ENCODE assay signal across 19 cellular contexts in the genomic region with DNA sequence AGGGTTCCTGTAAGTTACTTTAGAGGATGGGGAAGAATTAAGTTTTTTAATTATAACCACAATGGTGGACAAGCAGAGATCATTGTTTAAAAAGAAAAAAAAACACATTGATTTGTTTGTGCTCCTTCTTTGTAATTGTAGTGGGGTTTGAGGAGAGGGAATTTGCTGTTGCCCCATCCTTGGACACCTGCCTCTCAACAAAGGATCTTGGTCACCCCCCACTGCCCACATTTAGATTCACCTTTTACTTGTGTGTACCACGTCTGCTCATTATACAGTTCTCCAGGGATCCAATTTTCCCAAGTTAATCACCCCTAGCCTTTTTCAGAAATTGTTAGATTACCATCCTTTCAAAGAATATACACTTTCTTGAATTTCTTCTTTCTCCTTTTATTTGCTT. TPM values are rescaled to one million over a fixed set of nuclear protein-coding genes. Genes with fewer than 3 reads are reported as not detected.
"Had no signal": no experiment of that assay in that cellular context is flagged by ENCODE, and none has a peak within 500 bp of the region (broad histone marks: within the 10 kb centered on the region; RNA-seq: fewer than 3 reads in every experiment).

No MANE protein-coding gene starts in this region.

- ATAC-seq: activated CD4-positive, alpha-beta T cell treated with anti-CD3 and anti-CD28 coated beads for 36 hours; gastroesophageal sphincter; heart right ventricle; stimulated activated effector memory CD8-positive, alpha-beta T cell treated with anti-CD3 and anti-CD28 coated beads, Interleukin-12 subunit alpha, Interleukin-12 subunit beta, amount 100 ng/mL, for 72 hours had no signal

- H3K27ac ChIP-seq: gastroesophageal sphincter, heart right ventricle, thyroid gland, WERI-Rb-1 had no signal

- H3K27me3 Mint-ChIP-seq: activated CD4-positive, alpha-beta memory T cell treated with anti-CD3 and anti-CD28 coated beads, Interleukin-2, amount 10 ng/mL, durations not matched to agents 7 days and 5 days; activated CD4-positive, alpha-beta T cell treated with anti-CD3 and anti-CD28 coated beads for 36 hours; activated naive CD4-positive, alpha-beta T cell treated with anti-CD3 and anti-CD28 coated beads, Interleukin-2, amount 10 ng/mL, durations not matched to agents 7 days and 5 days; activated T-cell treated with anti-CD3 and anti-CD28 coated beads, Interleukin-2, amount 50 U/mL, for 24 hours; naive B cell had no signal

- H3K4me1 Mint-ChIP-seq: activated CD4-positive, alpha-beta memory T cell treated with anti-CD3 and anti-CD28 coated beads, Interleukin-2, amount 10 ng/mL, durations not matched to agents 7 days and 5 days; activated CD4-positive, alpha-beta T cell treated with anti-CD3 and anti-CD28 coated beads for 36 hours; activated naive CD4-positive, alpha-beta T cell treated with anti-CD3 and anti-CD28 coated beads, Interleukin-2, amount 10 ng/mL, durations not matched to agents 7 days and 5 days; naive B cell; stimulated activated effector memory CD8-positive, alpha-beta T cell treated with anti-CD3 and anti-CD28 coated beads, Interleukin-12 subunit alpha, Interleukin-12 subunit beta, amount 100 ng/mL, for 72 hours had no signal

- H3K36me3 Mint-ChIP-seq: naive B cell had no signal

- FAIRE-seq: astrocyte, bronchial epithelial cell had no signal

- H3K4me3 Mint-ChIP-seq: activated CD4-positive, alpha-beta memory T cell treated with anti-CD3 and anti-CD28 coated beads, Interleukin-2, amount 10 ng/mL, durations not matched to agents 7 days and 5 days; activated CD4-positive, alpha-beta T cell treated with anti-CD3 and anti-CD28 coated beads for 36 hours; activated naive CD4-positive, alpha-beta T cell treated with anti-CD3 and anti-CD28 coated beads, Interleukin-2, amount 10 ng/mL, durations not matched to agents 7 days and 5 days; activated T-cell treated with anti-CD3 and anti-CD28 coated beads, Interleukin-2, amount 50 U/mL, for 24 hours; naive B cell; stimulated activated effector memory CD8-positive, alpha-beta T cell treated with anti-CD3 and anti-CD28 coated beads, Interleukin-12 subunit alpha, Interleukin-12 subunit beta, amount 100 ng/mL, for 72 hours had no signal

- H3K27ac Mint-ChIP-seq: activated CD4-positive, alpha-beta memory T cell treated with anti-CD3 and anti-CD28 coated beads, Interleukin-2, amount 10 ng/mL, durations not matched to agents 7 days and 5 days; activated CD4-positive, alpha-beta T cell treated with anti-CD3 and anti-CD28 coated beads for 36 hours; activated naive CD4-positive, alpha-beta T cell treated with anti-CD3 and anti-CD28 coated beads, Interleukin-2, amount 10 ng/mL, durations not matched to agents 7 days and 5 days; activated T-cell treated with anti-CD3 and anti-CD28 coated beads, Interleukin-2, amount 50 U/mL, for 24 hours; stimulated activated effector memory CD8-positive, alpha-beta T cell treated with anti-CD3 and anti-CD28 coated beads, Interleukin-12 subunit alpha, Interleukin-12 subunit beta, amount 100 ng/mL, for 72 hours had no signal

- H3K27me3 ChIP-seq: gastroesophageal sphincter, heart right ventricle, thyroid gland had no signal

- H3K9me3 ChIP-seq: gastroesophageal sphincter, heart right ventricle, thyroid gland had no signal

- DNase-seq: activated CD4-positive, alpha-beta memory T cell treated with anti-CD3 and anti-CD28 coated beads, Interleukin-2, amount 10 ng/mL, durations not matched to agents 7 days and 5 days; activated CD4-positive, alpha-beta T cell treated with anti-CD3 and anti-CD28 coated beads for 36 hours; activated naive CD4-positive, alpha-beta T cell treated with anti-CD3 and anti-CD28 coated beads, Interleukin-2, amount 10 ng/mL, durations not matched to agents 7 days and 5 days; activated T-cell treated with anti-CD3 and anti-CD28 coated beads, Interleukin-2, amount 50 U/mL, for 24 hours; erythroblast; heart right ventricle; islet precursor cell; mammary epithelial cell; naive B cell; retina; stimulated activated CD4-positive, alpha-beta T cell treated with anti-CD3 and anti-CD28 coated beads, Interleukin-12 subunit alpha, Interleukin-12 subunit beta, amount 100 ng/mL, for 4 hours; stimulated activated CD4-positive, alpha-beta T cell treated with anti-CD3 and anti-CD28 coated beads, Interleukin-2, amount 100 ng/mL, for 24 hours; thyroid gland; WERI-Rb-1 had no signal

- H3K9me3 Mint-ChIP-seq: activated CD4-positive, alpha-beta memory T cell treated with anti-CD3 and anti-CD28 coated beads, Interleukin-2, amount 10 ng/mL, durations not matched to agents 7 days and 5 days; activated naive CD4-positive, alpha-beta T cell treated with anti-CD3 and anti-CD28 coated beads, Interleukin-2, amount 10 ng/mL, durations not matched to agents 7 days and 5 days; activated T-cell treated with anti-CD3 and anti-CD28 coated beads, Interleukin-2, amount 50 U/mL, for 24 hours; naive B cell; stimulated activated effector memory CD8-positive, alpha-beta T cell treated with anti-CD3 and anti-CD28 coated beads, Interleukin-12 subunit alpha, Interleukin-12 subunit beta, amount 100 ng/mL, for 72 hours had no signal

RNA-seq across cellular contexts. Expression of a gene that starts 53.2 kb away (rescaled TPM):
- total RNA-seq: activated CD4-positive, alpha-beta memory T cell treated with anti-CD3 and anti-CD28 coated beads, Interleukin-2, amount 10 ng/mL, durations not matched to agents 7 days and 5 days; bronchial epithelial cell; chondrocyte had no signal
